In the genomic region with DNA sequence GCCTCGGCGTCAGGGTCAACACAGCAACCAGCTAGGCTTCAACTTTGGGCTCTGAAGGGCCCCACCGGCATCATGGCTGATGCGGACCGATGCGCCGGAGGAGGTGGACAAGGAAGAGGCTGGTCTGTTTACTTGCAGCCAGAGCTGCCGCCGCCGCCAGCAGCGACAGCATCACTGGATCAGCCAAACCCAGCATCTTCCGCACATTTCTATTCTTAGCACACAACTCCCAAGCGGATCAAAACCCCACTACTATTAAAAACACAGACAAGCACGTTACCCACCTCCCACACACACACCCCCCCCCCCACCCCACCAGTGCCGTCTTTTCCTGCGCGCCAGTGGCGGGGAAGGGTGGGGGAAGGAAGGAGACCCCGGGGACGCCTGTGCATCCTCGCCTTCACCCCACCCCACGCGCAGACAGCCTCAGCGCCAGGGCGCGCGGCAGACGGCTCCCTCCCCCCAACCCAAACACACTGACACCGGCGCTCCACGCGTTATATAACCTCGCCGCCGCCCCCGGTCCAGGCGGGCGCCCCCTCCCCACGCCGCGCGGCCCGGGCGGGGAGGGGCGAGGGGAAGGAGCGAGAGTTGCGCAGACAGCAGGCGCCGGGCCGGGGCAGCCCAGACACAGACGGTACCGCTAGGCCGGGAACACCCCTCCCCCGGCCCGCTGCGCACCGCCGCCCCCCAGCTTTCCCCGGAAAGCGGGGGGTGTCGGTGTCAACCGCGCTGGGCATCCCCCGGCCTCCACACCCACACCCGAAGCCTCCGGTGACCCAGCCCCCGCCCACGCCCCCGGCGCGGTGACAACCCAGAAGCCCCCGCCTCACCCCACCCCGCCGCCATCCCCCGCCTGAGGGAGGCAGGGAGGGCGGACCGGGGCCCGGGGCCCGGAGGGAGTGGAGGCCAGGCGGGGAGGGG, we compare ENCODE assay signal across 8 cellular contexts. TPM values are rescaled to one million over a fixed set of nuclear protein-coding genes. Genes with fewer than 3 reads are reported as not detected.
DNase-seq lines count a peak whose midpoint lies in the region; ATAC-seq and TF ChIP-seq lines count a peak whose summit lies in the region.

No MANE protein-coding gene starts in this region.

- no peaks in the 10 kb centered on the region for H3K36me3 ChIP-seq in osteoblast (ENCODE audit: insufficient read depth, low read length)

- peak overlapping the region; percentile 93 for H3K4me2 ChIP-seq in osteoblast (ENCODE audit: insufficient read depth, low read length)

- DNase-seq in AG08396 (ENCODE audit: low spot score): peak; percentile 64
- DNase-seq in HK-2 (ENCODE audit: unreplicated experiment): peak; percentile 67
- DNase-seq in SHP77 treated with DMSO at 0.1 percent for 48 hours (lab: John Stamatoyannopoulos, UW): peak; percentile 37
- peak; percentile 72 for DNase-seq in activated naive CD4-positive, alpha-beta T cell treated with anti-CD3 and anti-CD28 coated beads, Interleukin-2, amount 50 U/mL, for 16 hours
- peak; percentile 83 for DNase-seq in glutamatergic neuron
- DNase-seq in osteoblast (ENCODE audit: insufficient read length, low spot score, missing footprints): peak; percentile 79
- DNase-seq in superior temporal gyrus (ENCODE audit: extremely low spot score): peak; percentile 74

- H3K9me3 ChIP-seq in osteoblast (ENCODE audit: low read depth, low read length): no peaks in the 10 kb centered on the region

- H3K4me1 Mint-ChIP-seq in glutamatergic neuron (ENCODE audit: low read depth, unreplicated experiment): peaks cover 15% of the 10 kb centered on the region

- peaks cover 8% of the 10 kb centered on the region for H3K9me3 Mint-ChIP-seq in glutamatergic neuron (ENCODE audit: unreplicated experiment)

- peak overlapping the region; percentile 68 for H3K27ac ChIP-seq in osteoblast (ENCODE audit: low read depth, low read length)

- peaks cover 11% of the 10 kb centered on the region for H4K20me1 ChIP-seq in osteoblast (ENCODE audit: insufficient read depth, low read length)

- ATAC-seq in GM19372 (IDR thresholded peaks at IDR 0.05; ENCODE audit: low read depth, unreplicated experiment): peak; percentile 19

- H3K36me3 Mint-ChIP-seq in glutamatergic neuron (ENCODE audit: unreplicated experiment): no peaks in the 10 kb centered on the region

- peak overlapping the region; percentile 99 for H3K27ac Mint-ChIP-seq in glutamatergic neuron (ENCODE audit: unreplicated experiment)

- peaks cover 12% of the 10 kb centered on the region for H3K27me3 Mint-ChIP-seq in glutamatergic neuron (ENCODE audit: unreplicated experiment)

- peaks cover 12% of the 10 kb centered on the region for H3K4me1 ChIP-seq in osteoblast (ENCODE audit: insufficient read depth, low read length)

- no peaks in the 10 kb centered on the region for H3K27me3 ChIP-seq in osteoblast (ENCODE audit: insufficient read depth, low read length)

- peaks cover 51% of the 10 kb centered on the region for H3K79me2 ChIP-seq in osteoblast (ENCODE audit: insufficient read depth, low read length)

- TF ChIP-seq CTCF in glutamatergic neuron (IDR thresholded peaks at IDR 0.05; ENCODE audit: partially characterized antibody, unreplicated experiment) (no peak), osteoblast (IDR thresholded peaks at IDR 0.05; ENCODE audit: extremely low read depth, low read depth, low read length) (no peak)

- H3K4me3 ChIP-seq in osteoblast (ENCODE audit: insufficient read depth, low read length): peak overlapping the region; percentile 86

- peak overlapping the region; percentile 89 for H3K4me3 Mint-ChIP-seq in glutamatergic neuron (ENCODE audit: unreplicated experiment)

- peak overlapping the region; percentile 88 for H2AFZ ChIP-seq in osteoblast (ENCODE audit: low read length)

RNA-seq across cellular contexts. Expression of a gene that starts 0.7 kb away (rescaled TPM):
- total RNA-seq in glutamatergic neuron (ENCODE audit: unreplicated experiment) (169 TPM), osteoblast (38.7 and 41.3 TPM in 2 replicates)

Comparison
In these comparisons a context has a peak if more than half of its experiments do, and no peak if none do; other contexts are left out.
1. Peak in every context shown above with its lines: DNase-seq, ATAC-seq, H3K4me3 ChIP-seq and H3K27ac ChIP-seq.